ENCODE assay signal across 33 cellular contexts in the genomic region with DNA sequence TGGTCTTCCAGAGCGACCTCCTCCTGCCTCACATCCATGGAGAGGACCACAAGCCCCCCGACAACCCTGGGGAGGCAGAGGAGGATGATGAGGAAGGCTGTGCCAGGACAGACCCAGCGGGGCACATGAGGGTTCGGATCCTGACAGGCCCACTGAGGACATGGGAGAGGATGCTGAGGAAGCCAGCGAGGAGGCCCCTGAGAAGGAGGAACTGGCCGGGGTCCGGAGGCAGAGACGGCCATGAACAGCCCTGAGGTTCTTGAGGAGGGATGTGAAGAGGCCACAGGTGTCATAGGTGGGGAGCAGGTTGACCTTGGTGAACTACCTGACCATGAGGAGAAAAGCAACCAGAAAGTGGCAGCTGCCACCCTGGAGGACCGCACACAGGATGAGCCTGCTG. TPM values are rescaled to one million over a fixed set of nuclear protein-coding genes. Genes with fewer than 3 reads are reported as not detected.
"Had no signal": no experiment of that assay in that cellular context is flagged by ENCODE, and none has a peak within 500 bp of the region (broad histone marks: within the 10 kb centered on the region; RNA-seq: fewer than 3 reads in every experiment).

No MANE protein-coding gene starts in this region.

- FAIRE-seq: islet of Langerhans, kidney had no signal

- H3K9ac ChIP-seq: parathyroid adenoma had no signal

- H3K4me1 Mint-ChIP-seq: stimulated activated memory B cell treated with anti-CD40 and anti-IgM and Interleukin-4, amounts not matched to agents 10 μg/mL and 1 μg/mL and 100 μg/mL, for 72 hours had no signal

- H3K4me2 ChIP-seq: smooth muscle cell had no signal

- DNase-seq: heart left ventricle; hypothalamus; immature natural killer cell; kidney; left colon; left lung; naive B cell; occipital lobe; right lobe of liver; stimulated activated CD4-positive, alpha-beta T cell treated with anti-CD3 and anti-CD28 coated beads, Interleukin-1b, Interleukin-23, amount 100 ng/mL, for 48 hours; stimulated activated CD4-positive, alpha-beta T cell treated with anti-CD3 and anti-CD28 coated beads, Interleukin-2, amount 100 ng/mL, for 48 hours; stimulated activated CD4-positive, alpha-beta T cell treated with anti-CD3 and anti-CD28 coated beads, Interleukin-4, amount 100 ng/mL, for 4 hours; stimulated activated CD8-positive, alpha-beta memory T cell treated with anti-CD3 and anti-CD28 coated beads, Interleukin-4, amount 100 ng/mL, for 48 hours; stimulated activated naive CD4-positive, alpha-beta T cell treated with Interleukin-2 at 50 U/mL for 16 hours; stimulated activated naive CD8-positive, alpha-beta T cell treated with anti-CD3 and anti-CD28 coated beads, Interleukin-15, amount 100 ng/mL, for 72 hours; substantia nigra; uterus had no signal

- H3K4me3 ChIP-seq: heart left ventricle, left lung, lung, right atrium auricular region, right lobe of liver, smooth muscle cell, tibial nerve, uterus had no signal

- H3K9me3 ChIP-seq: left lung, neutrophil, right atrium auricular region, right lobe of liver, uterus had no signal

- H3K27ac Mint-ChIP-seq: immature natural killer cell; naive B cell; natural killer cell treated with Interleukin-12 subunit alpha and Interleukin-12 subunit beta and Interleukin-15 and Interleukin-18, amount 100 ng/mL, for 72 hours; progenitor cell of endocrine pancreas; stimulated activated memory B cell treated with anti-CD40 and anti-IgM and Interleukin-4, amounts not matched to agents 10 μg/mL and 1 μg/mL and 100 μg/mL, for 72 hours; stimulated activated naive CD8-positive, alpha-beta T cell treated with anti-CD3 and anti-CD28 coated beads, Interleukin-15, amount 100 ng/mL, for 72 hours; type B pancreatic cell had no signal

- H3K27me3 ChIP-seq: right atrium auricular region, right lobe of liver, tibial nerve, uterus had no signal

- H3K4me3 Mint-ChIP-seq: natural killer cell treated with Interleukin-12 subunit alpha and Interleukin-12 subunit beta and Interleukin-15 and Interleukin-18, amount 100 ng/mL, for 72 hours; stimulated activated memory B cell treated with anti-CD40 and anti-IgM and Interleukin-4, amounts not matched to agents 10 μg/mL and 1 μg/mL and 100 μg/mL, for 72 hours; stimulated activated naive CD8-positive, alpha-beta T cell treated with anti-CD3 and anti-CD28 coated beads, Interleukin-15, amount 100 ng/mL, for 72 hours; type B pancreatic cell had no signal

- H3K36me3 ChIP-seq: heart left ventricle, left lung, neutrophil, right atrium auricular region, right lobe of liver, tibial nerve, uterus had no signal

- H2AFZ ChIP-seq: parathyroid adenoma had no signal

- H3K36me3 Mint-ChIP-seq: immature natural killer cell; stimulated activated memory B cell treated with anti-CD40 and anti-IgM and Interleukin-4, amounts not matched to agents 10 μg/mL and 1 μg/mL and 100 μg/mL, for 72 hours; type B pancreatic cell had no signal

- H3K27ac ChIP-seq: heart left ventricle, left lung, neutrophil, parathyroid adenoma, right atrium auricular region, right lobe of liver, tibial nerve, uterus had no signal

- H3K79me2 ChIP-seq: parathyroid adenoma had no signal

- H3K4me1 ChIP-seq: left lung, parathyroid adenoma, right lobe of liver had no signal

- H3K9me3 Mint-ChIP-seq: type B pancreatic cell had no signal

RNA-seq across cellular contexts. Expression of a gene that starts 54.9 kb away (rescaled TPM):
- total RNA-seq: heart left ventricle; left colon; liver; mesenteric fat pad; natural killer cell treated with Interleukin-12 subunit alpha and Interleukin-12 subunit beta and Interleukin-15 and Interleukin-18, amount 100 ng/mL, for 72 hours; osteocyte; progenitor cell of endocrine pancreas; pulmonary artery endothelial cell; right atrium auricular region; right lobe of liver; skeletal muscle tissue had no signal
- polyA plus RNA-seq: heart left ventricle, immature natural killer cell, liver had no signal
